Comparison of ENCODE assay signal across 8 cellular contexts in the genomic region with DNA sequence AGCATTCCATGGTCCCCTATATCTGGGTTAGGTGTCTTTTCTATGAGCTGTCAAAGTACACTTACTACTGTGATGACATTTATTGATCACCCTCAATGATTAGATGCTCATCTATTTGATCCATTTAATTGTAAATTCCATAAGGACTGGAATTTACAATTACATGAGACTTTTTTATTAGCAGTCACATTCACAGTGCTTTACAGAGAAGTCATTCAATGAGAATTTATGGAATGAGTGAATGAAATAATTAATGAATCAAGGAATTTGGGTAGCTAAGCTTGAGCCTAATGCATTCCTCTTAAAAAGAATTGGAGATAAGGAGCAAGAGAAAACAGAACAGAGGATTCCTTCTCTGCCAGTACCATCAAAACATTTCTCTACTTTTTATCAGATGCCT.
"Had no signal": no experiment of that assay in that cellular context is flagged by ENCODE, and none has a peak within 500 bp of the region (broad histone marks: within the 10 kb centered on the region; RNA-seq: fewer than 3 reads in every experiment).

No MANE protein-coding gene starts in this region.

- DNase-seq: IMR-90, KBM-7, KG1 had no signal

- H3K27me3 Mint-ChIP-seq: IgD-negative memory B cell had no signal

- H3K36me3 Mint-ChIP-seq: IgD-negative memory B cell had no signal

- ATAC-seq: HepG2, K562 had no signal

- H3K4me3 ChIP-seq: K562 had no signal

- H3K4me3 Mint-ChIP-seq: IgD-negative memory B cell had no signal

- FAIRE-seq: HepG2, HTR-8/SVneo, K562 had no signal

- H3K27ac ChIP-seq: HL-60 had no signal

- H3K27ac Mint-ChIP-seq: IgD-negative memory B cell had no signal

- H3K4me1 Mint-ChIP-seq: IgD-negative memory B cell had no signal
